In the genomic region with DNA sequence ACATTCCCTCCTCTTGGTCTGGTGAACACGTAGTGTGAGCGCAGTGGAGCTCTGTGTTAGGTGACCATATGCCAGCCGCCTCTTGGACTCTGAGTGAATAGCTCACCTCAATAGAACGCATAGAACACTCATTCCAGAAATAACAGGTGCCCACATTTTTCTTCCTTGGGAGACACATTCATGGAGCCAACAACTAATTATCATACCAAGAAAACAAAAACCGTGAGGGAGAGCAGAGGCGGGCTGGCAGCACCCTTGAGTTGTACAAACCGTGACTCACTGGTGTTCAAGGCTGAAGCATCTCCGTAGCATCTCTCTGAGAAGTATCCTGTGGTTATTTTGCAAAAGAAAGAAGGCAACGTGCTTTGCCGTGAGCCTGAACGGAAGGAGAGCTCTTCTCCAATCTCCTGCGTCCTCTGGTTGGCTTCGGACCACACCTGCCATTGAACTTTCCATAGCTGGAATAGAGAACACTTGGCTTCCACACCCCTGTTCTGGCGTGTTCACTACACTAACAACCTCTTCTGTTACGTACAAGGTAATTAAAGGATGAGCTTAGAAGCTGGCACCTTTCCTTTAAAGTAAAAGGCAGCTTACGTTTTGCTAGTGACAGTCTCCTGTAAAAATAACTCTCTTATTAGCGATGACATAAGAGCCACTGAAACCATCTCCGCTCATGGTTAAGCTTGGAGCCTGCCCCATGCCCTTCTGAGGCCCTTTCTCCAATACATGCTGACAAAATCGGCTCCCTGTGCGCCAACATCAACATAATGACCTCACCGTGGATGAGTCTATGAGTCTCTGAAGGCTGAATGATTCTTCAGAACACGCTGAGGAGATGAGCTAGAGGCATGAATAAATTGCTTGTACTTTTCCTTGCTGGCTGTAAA, we compare ENCODE assay signal across 11 cellular contexts. TPM values are rescaled to one million over a fixed set of nuclear protein-coding genes. Genes with fewer than 3 reads are reported as not detected.
DNase-seq lines count a peak whose midpoint lies in the region; ATAC-seq and TF ChIP-seq lines count a peak whose summit lies in the region.
"Had no signal": no experiment of that assay in that cellular context is flagged by ENCODE, and none has a peak within 500 bp of the region (broad histone marks: within the 10 kb centered on the region; RNA-seq: fewer than 3 reads in every experiment).

No MANE protein-coding gene starts in this region.

- H3K27me3 Mint-ChIP-seq in activated T-cell treated with anti-CD3 and anti-CD28 coated beads, Interleukin-2, amount 50 U/mL, for 72 hours (ENCODE audit: low read depth) = no peaks in the 10 kb centered on the region
- H3K27me3 Mint-ChIP-seq: activated CD4-positive, alpha-beta T cell treated with anti-CD3 and anti-CD28 coated beads for 36 hours had no signal

- no peak for TF ChIP-seq EP300 in sigmoid colon (IDR thresholded peaks at IDR 0.05)

- CTCF ChIA-PET in PC-3 (lab: Charles Lee) = interaction anchor here (0.6 kb wide), 1 partner anchor 12 kb away, joined by 3 read pairs; no protein-coding TSS in a partner anchor

- H2AFZ ChIP-seq in PC-3 (ENCODE audit: low read length) = no peak overlapping the region

- ATAC-seq in activated T-cell treated with anti-CD3 and anti-CD28 coated beads, Interleukin-2, amount 50 U/mL, for 72 hours (replicated peaks in 1 of 2) = no peak
- ATAC-seq in HG03378 (IDR thresholded peaks at IDR 0.05; ENCODE audit: unreplicated experiment) = no peak
- ATAC-seq in PC-3 = no peak
- ATAC-seq: activated CD4-positive, alpha-beta T cell treated with anti-CD3 and anti-CD28 coated beads for 36 hours had no signal

- H3K4me3 Mint-ChIP-seq in activated T-cell treated with anti-CD3 and anti-CD28 coated beads, Interleukin-2, amount 50 U/mL, for 72 hours = no peak overlapping the region
- H3K4me3 Mint-ChIP-seq: activated CD4-positive, alpha-beta T cell treated with anti-CD3 and anti-CD28 coated beads for 36 hours had no signal

- POLR2A ChIA-PET in PC-3 (lab: Charles Lee; ENCODE audit: unreplicated experiment) = no interaction called here

- H3F3A ChIP-seq in PC-3 (ENCODE audit: low read length, unreplicated experiment) = no peaks in the 10 kb centered on the region

- H3K4me1 ChIP-seq in PC-3 (ENCODE audit: insufficient read depth, low read length) (no peaks in the 10 kb centered on the region), sigmoid colon (no peaks in the 10 kb centered on the region)

- H3K79me2 ChIP-seq in PC-3 (ENCODE audit: low read length) = no peaks in the 10 kb centered on the region

- H3K9me3 Mint-ChIP-seq in activated T-cell treated with anti-CD3 and anti-CD28 coated beads, Interleukin-2, amount 50 U/mL, for 72 hours = no peaks in the 10 kb centered on the region

- 85 to 93% methylated on average over 22 of the region's 22 CpGs for WGBS in sigmoid colon, 2 donors

- peak; percentile 64 for DNase-seq in AG09309 (ENCODE audit: low read depth)
- peak; percentile 64 for DNase-seq in NCI-H446 treated with DMSO at 0.1 percent for 48 hours (lab: John Stamatoyannopoulos, UW)
- peak; percentile 68 for DNase-seq in dermis blood vessel endothelial cell
- DNase-seq in myocyte (ENCODE audit: low read depth) = peak; percentile 87
- no peak for DNase-seq in activated T-cell treated with anti-CD3 and anti-CD28 coated beads, Interleukin-2, amount 50 U/mL, for 72 hours
- DNase-seq in PC-3 = no peak
- DNase-seq in sigmoid colon = no peak
- DNase-seq: activated CD4-positive, alpha-beta T cell treated with anti-CD3 and anti-CD28 coated beads for 36 hours; stimulated activated CD4-positive, alpha-beta T cell treated with anti-CD3 and anti-CD28 coated beads, Interleukin-4, amount 100 ng/mL, for 4 hours had no signal

- H3K27me3 ChIP-seq in PC-3 (ENCODE audit: low read length) (no peaks in the 10 kb centered on the region), sigmoid colon (no peaks in the 10 kb centered on the region)

- intact Hi-C loops in PC-3 (cut with micrococcal nuclease) (no loop called here), sigmoid colon (cut with DNase I) (no loop called here)

- no peaks in the 10 kb centered on the region for H4K20me1 ChIP-seq in PC-3 (ENCODE audit: low read length)

- no peak overlapping the region for H3K4me2 ChIP-seq in PC-3 (ENCODE audit: low read length)

- BruUV-seq in PC-3 (replicated peaks; lab: Mats Ljungman, UMichigan) = no TSS peak

- H3K4me3 ChIP-seq in AG09309 (ENCODE audit: control insufficient read depth, low read depth, low read length) = no peak overlapping the region
- no peak overlapping the region for H3K4me3 ChIP-seq in PC-3 (ENCODE audit: low read length)
- H3K4me3 ChIP-seq in sigmoid colon = no peak overlapping the region

- no peaks in the 10 kb centered on the region for H3K36me3 Mint-ChIP-seq in activated T-cell treated with anti-CD3 and anti-CD28 coated beads, Interleukin-2, amount 50 U/mL, for 72 hours (ENCODE audit: insufficient read depth in 2 of 2)

- no peaks in the 10 kb centered on the region for H3K36me3 ChIP-seq in PC-3 (ENCODE audit: low read depth, low read length)
- no peaks in the 10 kb centered on the region for H3K36me3 ChIP-seq in sigmoid colon

- TF ChIP-seq POLR2A in sigmoid colon (IDR thresholded peaks at IDR 0.05) = no peak

- H3K27ac Mint-ChIP-seq in activated T-cell treated with anti-CD3 and anti-CD28 coated beads, Interleukin-2, amount 50 U/mL, for 72 hours = no peak overlapping the region
- H3K27ac Mint-ChIP-seq: activated CD4-positive, alpha-beta T cell treated with anti-CD3 and anti-CD28 coated beads for 36 hours had no signal

- peaks cover 26% of the 10 kb centered on the region for H3K4me1 Mint-ChIP-seq in activated T-cell treated with anti-CD3 and anti-CD28 coated beads, Interleukin-2, amount 50 U/mL, for 72 hours (ENCODE audit: low read depth)

- TF ChIP-seq CTCF in AG09309 (IDR thresholded peaks at IDR 0.05; ENCODE audit: control insufficient read depth, insufficient read depth, low read depth, low read length, missing control alignments) (no peak), PC-3 (conservative IDR thresholded peaks at IDR 0.05; ENCODE audit: low read depth, low read length) (no peak), sigmoid colon (IDR thresholded peaks at IDR 0.05) (no peak)

- H3K9me3 ChIP-seq in PC-3 (ENCODE audit: low read length) (no peaks in the 10 kb centered on the region), sigmoid colon (no peaks in the 10 kb centered on the region)

- H3K9me2 ChIP-seq in PC-3 (replicated peaks; ENCODE audit: low read length) = no peaks in the 10 kb centered on the region

- H3K27ac ChIP-seq in PC-3 (ENCODE audit: low read length) (no peak overlapping the region), sigmoid colon (no peak overlapping the region)
- H3K27ac ChIP-seq: C4-2B had no signal

- H3K9ac ChIP-seq in PC-3 (ENCODE audit: low read length) = no peak overlapping the region

RNA-seq across cellular contexts. Expression of gene SGK1, which starts 30.2 kb away (rescaled TPM):
- total RNA-seq in dermis blood vessel endothelial cell = 109 and 111 TPM in 2 replicates
- 16.7 and 28.0 TPM in 2 replicates for total RNA-seq in myocyte
- 30.9 TPM for polyA plus RNA-seq in myocyte (2012)
- total RNA-seq in activated T-cell treated with anti-CD3 and anti-CD28 coated beads, Interleukin-2, amount 50 U/mL, for 72 hours = 10 to 100 TPM; 30.7 to 44.6 TPM
- 91.6 and 95.2 TPM in 2 replicates for total RNA-seq in PC-3 (2014; rRNA removed)
- 10 to 100 TPM; 17.2 to 35.2 (median 24.1) TPM for total RNA-seq in sigmoid colon
- polyA plus RNA-seq in sigmoid colon = 100 to 1,000 TPM in 2 of 3 donors, 10 to 100 TPM in 1; 57.1 to 352 (median 214) TPM

Comparison
In these comparisons a context has a peak if more than half of its experiments do, and no peak if none do; other contexts are left out.
1. DNase-seq: peak in AG09309 (single experiment), NCI-H446 treated with DMSO at 0.1 percent for 48 hours (single experiment), dermis blood vessel endothelial cell (single experiment) and myocyte (single experiment); none in activated T-cell treated with anti-CD3 and anti-CD28 coated beads, Interleukin-2, amount 50 U/mL, for 72 hours (0 of 2), PC-3 (single experiment) and sigmoid colon (single experiment).